18 cellular contexts compared by ENCODE assay signal in the genomic region with DNA sequence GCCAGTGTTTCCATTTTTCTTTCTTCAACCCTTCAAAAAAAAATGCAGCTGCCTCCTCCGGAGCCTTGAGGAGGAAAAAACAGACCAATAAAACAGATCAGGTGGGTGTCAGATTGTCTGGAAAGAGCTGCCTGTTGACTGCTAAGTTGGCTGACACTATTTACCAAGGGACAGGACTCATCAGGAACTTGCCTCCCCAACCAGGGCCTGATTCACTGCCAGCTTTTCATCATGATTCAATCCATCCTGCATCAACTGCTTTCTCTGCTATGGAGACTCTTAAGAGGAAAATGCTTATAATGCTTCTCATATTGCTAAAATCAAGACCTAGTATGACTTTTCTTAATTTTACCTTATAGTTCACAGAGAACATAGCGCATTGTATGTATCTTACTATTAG. TPM values are rescaled to one million over a fixed set of nuclear protein-coding genes. Genes with fewer than 3 reads are reported as not detected.
"Had no signal": no experiment of that assay in that cellular context is flagged by ENCODE, and none has a peak within 500 bp of the region (broad histone marks: within the 10 kb centered on the region; RNA-seq: fewer than 3 reads in every experiment).

No MANE protein-coding gene starts in this region.

- H3K27me3 ChIP-seq: neural progenitor cell, ovary, right atrium auricular region, suprapubic skin, thyroid gland, upper lobe of left lung, vagina had no signal

- H2AFZ ChIP-seq: neural progenitor cell had no signal

- H3K9me3 ChIP-seq: esophagus squamous epithelium, ovary, right atrium auricular region, suprapubic skin, thyroid gland, upper lobe of left lung, vagina had no signal

- H3K4me2 ChIP-seq: neural progenitor cell had no signal

- H3K36me3 ChIP-seq: esophagus squamous epithelium, neural progenitor cell, ovary, right atrium auricular region, suprapubic skin, thyroid gland, upper lobe of left lung, vagina had no signal

- FAIRE-seq: small intestine had no signal

- H3K4me3 ChIP-seq: esophagus squamous epithelium, neural progenitor cell, ovary, right atrium auricular region, suprapubic skin, thyroid gland, upper lobe of left lung, vagina had no signal

- H3K9ac ChIP-seq: neural progenitor cell had no signal

- ATAC-seq: foreskin keratinocyte; natural killer cell treated with Interleukin-12 subunit alpha and Interleukin-12 subunit beta and Interleukin-15 and Interleukin-18, amount 100 ng/mL, for 72 hours; stimulated activated naive CD8-positive, alpha-beta T cell treated with anti-CD3 and anti-CD28 coated beads, Interleukin-15, Interleukin-2, amounts not matched to agents 100 U/mL and 50 U/mL, for 24 hours had no signal

- H3K27ac ChIP-seq: esophagus squamous epithelium, foreskin keratinocyte, neural progenitor cell, ovary, right atrium auricular region, suprapubic skin, thyroid gland, upper lobe of left lung, vagina had no signal

- H3K4me1 ChIP-seq: esophagus squamous epithelium, foreskin keratinocyte, neural progenitor cell, right atrium auricular region, suprapubic skin, thyroid gland, upper lobe of left lung, vagina had no signal

- DNase-seq: effector memory CD8-positive, alpha-beta T cell; esophagus squamous epithelium; foreskin keratinocyte; mammary epithelial cell; nucleus accumbens; ovary; small intestine; stimulated activated CD4-positive, alpha-beta T cell treated with anti-CD3 and anti-CD28 coated beads, Interleukin-2, amount 100 ng/mL, for 48 hours; stimulated activated naive CD8-positive, alpha-beta T cell treated with anti-CD3 and anti-CD28 coated beads, Interleukin-15, Interleukin-2, amounts not matched to agents 100 U/mL and 50 U/mL, for 24 hours; thyroid gland; upper lobe of left lung had no signal

RNA-seq across cellular contexts. Expression of gene HTR4, which starts 21.3 kb away (rescaled TPM):
- total RNA-seq: epithelial cell of proximal tubule; foreskin keratinocyte; kidney epithelial cell; mammary epithelial cell; natural killer cell treated with Interleukin-12 subunit alpha and Interleukin-12 subunit beta and Interleukin-15 and Interleukin-18, amount 100 ng/mL, for 72 hours; thyroid gland had no signal
- polyA plus RNA-seq: foreskin keratinocyte, mammary epithelial cell had no signal
